In genomic region chr10:102869290-102870198, GRCh38 we compare ENCODE assay signal across 8 cellular contexts. TPM values are rescaled to one million over a fixed set of nuclear protein-coding genes. Genes with fewer than 3 reads are reported as not detected.
DNase-seq lines count a peak whose midpoint lies in the region; TF ChIP-seq lines count a peak whose summit lies in the region.

Gene AS3MT, plus strand, starts transcription at chr10:102869470. Its CDS starts 123 bp downstream, at chr10:102869593.

- H3K9me3 ChIP-seq in SK-N-SH: no peaks in the 10 kb centered on the region
- no peaks in the 10 kb centered on the region for H3K9me3 ChIP-seq in vagina

- CTCF ChIA-PET in SK-N-SH (lab: Yijun Ruan, JAX): interaction anchor here (0.9 to 1.6 kb wide), 7 partner anchors 11 to 453 kb away, joined by 3 to 5 read pairs (median 4); no protein-coding TSS in a partner anchor

- no peaks in the 10 kb centered on the region for H4K20me1 ChIP-seq in SK-N-SH (ENCODE audit: insufficient read depth)

- H3K9ac ChIP-seq in SK-N-SH: peak within 1 kb of the TSS; percentile 65

- H3K79me2 ChIP-seq in ACC112 (ENCODE audit: control insufficient read depth, insufficient read depth, low read length, unreplicated experiment) (no peaks in the 10 kb centered on the region), SK-N-SH (ENCODE audit: insufficient read depth) (no peaks in the 10 kb centered on the region)

- H3K27ac ChIP-seq in ACC112 (ENCODE audit: low read depth, low read length): no peak within 1 kb of the TSS
- peak within 1 kb of the TSS in 1 of 2 experiments; percentile 29; a peak in 1 of 4 replicates for H3K27ac ChIP-seq in SK-N-SH (ENCODE audit: low read depth in 2 of 2, low read length in 1 of 2)
- peak within 1 kb of the TSS; percentile 46 for H3K27ac ChIP-seq in vagina

- peak within 1 kb of the TSS; percentile 90 for H2AFZ ChIP-seq in ACC112 (ENCODE audit: low read length, unreplicated experiment)
- H2AFZ ChIP-seq in SK-N-SH (ENCODE audit: low read depth): peak within 1 kb of the TSS; percentile 97

- WGBS in SK-N-SH (ENCODE audit: low lambda C conversion rate): 21% methylated on average over 35 of the region's 62 CpGs

- H3K4me3 ChIP-seq in ACC112 (ENCODE audit: low read depth, low read length): peak within 1 kb of the TSS; percentile 72
- H3K4me3 ChIP-seq in SK-N-SH (ENCODE audit: low read depth in 2 of 2, low read length in 1 of 2): peak within 1 kb of the TSS; percentile 53 to 66
- peak within 1 kb of the TSS; percentile 59 to 62 for H3K4me3 ChIP-seq in vagina

- H3K9me2 ChIP-seq in SK-N-SH: no peaks in the 10 kb centered on the region

- H3K4me2 ChIP-seq in SK-N-SH: peak within 1 kb of the TSS; percentile 96

- TF ChIP-seq RAD21 in SK-N-SH (IDR thresholded peaks at IDR 0.05; ENCODE audit: low read length): no peak

- POLR2A ChIA-PET in SK-N-SH (lab: Yijun Ruan, JAX): interaction anchor here (0.6 to 1.3 kb wide), 5 partner anchors 8 to 224 kb away, joined by 3 to 5 read pairs (median 3); no protein-coding TSS in a partner anchor

- TF ChIP-seq POLR2A in erythroblast (IDR thresholded peaks at IDR 0.05; ENCODE audit: low read length) (no peak), vagina (IDR thresholded peaks at IDR 0.05) (no peak)

- H3F3A ChIP-seq in SK-N-SH (replicated peaks; ENCODE audit: insufficient read depth): peaks cover 8% of the 10 kb centered on the region

- 0 out of 2 replicates have a peak, but pooled peaks cover 5% of the 10 kb centered on the region for H3K27me3 ChIP-seq in ACC112 (ENCODE audit: insufficient read depth, low read length)
- no peaks in the 10 kb centered on the region for H3K27me3 ChIP-seq in SK-N-SH (ENCODE audit: insufficient read depth)
- no peaks in the 10 kb centered on the region for H3K27me3 ChIP-seq in vagina

- H3K4me1 ChIP-seq in ACC112 (ENCODE audit: control insufficient read depth, insufficient read depth, low read length, unreplicated experiment): no peaks in the 10 kb centered on the region
- peaks cover 0 to 6% of the 10 kb centered on the region in 2 experiments; a peak in 1 of 4 replicates for H3K4me1 ChIP-seq in SK-N-SH (ENCODE audit: control insufficient read depth in 1 of 2, insufficient read depth in 2 of 2, low read depth in 1 of 2, low read length in 1 of 2)
- H3K4me1 ChIP-seq in vagina: peaks cover 11% of the 10 kb centered on the region

- H3K36me3 ChIP-seq in ACC112 (ENCODE audit: insufficient read depth, low read length): no peaks in the 10 kb centered on the region
- peaks cover 5 to 12% of the 10 kb centered on the region in 2 experiments for H3K36me3 ChIP-seq in SK-N-SH (replicated peaks in 1 of 2; ENCODE audit: control insufficient read depth in 1 of 2, insufficient read depth in 2 of 2, low read length in 1 of 2)
- H3K36me3 ChIP-seq in vagina: no peaks in the 10 kb centered on the region

- intact Hi-C loops in vagina (cut with DNase I): no loop called here

- TF ChIP-seq CTCF in GM20000 (IDR thresholded peaks at IDR 0.05; ENCODE audit: extremely low read depth, missing control alignments) (no peak), SK-N-SH (IDR thresholded peaks at IDR 0.05) (no peak), vagina (IDR thresholded peaks at IDR 0.05) (no peak)

- DNase-seq in GM20000 (ENCODE audit: low spot score) (peak; percentile 62), SK-N-SH (peak; percentile 92), erythroblast (lab: John Stamatoyannopoulos, UW) (peak; percentile 51 to 58), myocyte (ENCODE audit: low read depth) (peak; percentile 35), vagina (ENCODE audit: extremely low spot score in 2 of 2) (no peak), activated gamma-delta T cell (lab: John Stamatoyannopoulos, UW) (no peak), SKM-1 treated with dmso at 0.1 percent for 144 hours (lab: John Stamatoyannopoulos, UW; ENCODE audit: unreplicated experiment) (no peak)

- TF ChIP-seq EP300 in SK-N-SH (IDR thresholded peaks at IDR 0.05; ENCODE audit: borderline replicate concordance in 1 of 2, low read depth in 1 of 2, low read length in 1 of 2): no peak

TF ChIP-seq in SK-N-SH, 30 proteins besides CTCF, POLR2A, EP300 and RAD21:
- no peak for TF ChIP-seq SMC3 (IDR thresholded peaks at IDR 0.05; ENCODE audit: low read depth, low read length)
- TF ChIP-seq MAX (IDR thresholded peaks at IDR 0.05; ENCODE audit: low read depth): 0 out of 2 replicates have a peak, but pooled peaks have one; percentile 17

RNA-seq across cellular contexts. Expression of gene AS3MT, which starts in this region (rescaled TPM):
- 9.0 and 9.7 TPM in 2 replicates for polyA plus RNA-seq in SK-N-SH (2012; rRNA removed)
- 12.0 and 14.0 TPM in 2 replicates for polyA plus RNA-seq in SK-N-SH (2012; cell fraction: cytosol; rRNA removed)
- polyA plus RNA-seq in SK-N-SH (2012; cell fraction: nucleus; rRNA removed): 5.3 and 10.5 TPM in 2 replicates
- total RNA-seq in myocyte (7.0 and 8.1 TPM in 2 replicates), vagina (3.2 TPM)
- polyA plus RNA-seq in myocyte (2012): 5.6 TPM

Comparison
In these comparisons a context has a peak if more than half of its experiments do, and no peak if none do; other contexts are left out.
1. DNase-seq: peak in GM20000 (single experiment), SK-N-SH (single experiment), erythroblast (2 of 2) and myocyte (single experiment); none in vagina (0 of 2), activated gamma-delta T cell (single experiment) and SKM-1 treated with dmso at 0.1 percent for 144 hours (single experiment).
2. Peak in every context shown above with its lines, with median percentiles within 50 percentile points of each other: H3K4me3 ChIP-seq.